ENCODE assay signal across 8 cellular contexts in genomic region chr2:178109813-178110212, GRCh38. TPM values are rescaled to one million over a fixed set of nuclear protein-coding genes. Genes with fewer than 3 reads are reported as not detected.
A peak's percentile ranks its signal among the peaks of the same experiment; 100 is the strongest.
DNase-seq lines count a peak whose midpoint lies in the region; ATAC-seq, FAIRE-seq and TF ChIP-seq lines count a peak whose summit lies in the region.

No MANE protein-coding gene starts in this region.

- no peaks in the 10 kb centered on the region for H4K20me1 ChIP-seq in GM12878 (ENCODE audit: control insufficient read depth, insufficient read depth)

- WGBS in GM12878 (ENCODE audit: insufficient coverage, insufficient replicate concordance, low lambda C conversion rate, missing lambda C conversion rate): 0% methylated on average over 1 of the region's 1 CpG

- no peak overlapping the region for H3K4me3 ChIP-seq in GM12878
- no peak overlapping the region for H3K4me3 ChIP-seq in left lung

- H3K27me3 ChIP-seq in GM12878 (replicated peaks in 1 of 2; ENCODE audit: control insufficient read depth in 2 of 2, insufficient read depth in 2 of 2, low read length in 1 of 2) (no peaks in the 10 kb centered on the region; a peak in 1 of 4 replicates), left lung (no peaks in the 10 kb centered on the region)

- no peak overlapping the region for H3K27ac ChIP-seq in GM12878 (ENCODE audit: control insufficient read depth, insufficient read depth)
- H3K27ac ChIP-seq in left lung: no peak overlapping the region

- CTCF ChIA-PET in GM12878 (lab: Yijun Ruan, JAX): interaction anchor here (0.8 to 5.3 kb wide), 4 partner anchors 10 to 307 kb away, joined by 3 to 101 read pairs (median 8); no protein-coding TSS in a partner anchor

- in situ Hi-C loops in GM12878 (cut with MboI): loop anchor here (5.0 kb wide), 2 partner anchors 172 to 307 kb away; no protein-coding TSS in a partner anchor

- intact Hi-C loops in GM12878 (cut with micrococcal nuclease; ENCODE audit: unreplicated experiment) (loop anchor here (5.0 kb wide), 2 partner anchors 287 to 412 kb away; no protein-coding TSS in a partner anchor), left lung (cut with DNase I) (no loop called here), Right ventricle myocardium superior (cut with DNase I) (loop anchor here (5.0 to 10.0 kb wide), 2 partner anchors 85 to 302 kb away; partner anchors contain the start of gene OSBPL6)

- no TSS peak for BruUV-seq in GM12878 (replicated peaks; lab: Mats Ljungman, UMichigan)

- SMC1A ChIA-PET in GM12878 (lab: Charles Lee; ENCODE audit: uncharacterized antibody, unreplicated experiment): interaction anchor here (1.0 to 2.0 kb wide), 2 partner anchors 41 to 305 kb away, joined by 4 to 9 read pairs; no protein-coding TSS in a partner anchor

- RAD21 ChIA-PET in GM12878 (lab: Charles Lee; ENCODE audit: unreplicated experiment): interaction anchor here (0.9 to 2.5 kb wide), 3 partner anchors 170 to 309 kb away, joined by 4 to 18 read pairs (median 6); no protein-coding TSS in a partner anchor

- TF ChIP-seq RAD21 in GM12878 (IDR thresholded peaks at IDR 0.05; ENCODE audit: insufficient read depth, low read depth, low read length): peak; percentile 64

- H3K4me1 ChIP-seq in GM12878 (ENCODE audit: control insufficient read depth, insufficient read depth, low read length) (peaks cover 8% of the 10 kb centered on the region), left lung (peaks cover 4 to 14% of the 10 kb centered on the region in 2 donors)

- peaks cover 17% of the 10 kb centered on the region for H3K79me2 ChIP-seq in GM12878 (ENCODE audit: control insufficient read depth, insufficient read depth, low read length)

- H2AFZ ChIP-seq in GM12878 (ENCODE audit: control insufficient read depth, low read depth, low read length): no peak overlapping the region

- no peak overlapping the region for H3K9ac ChIP-seq in GM12878 (ENCODE audit: control insufficient read depth, insufficient read depth, low read length)

- peak; percentile 66 for FAIRE-seq in GM19239 (lab: Jason Lieb, UNC)
- FAIRE-seq in GM12878 (lab: Jason Lieb, UNC): peak; percentile 89

- POLR2A ChIA-PET in GM12878 (lab: Charles Lee): no interaction called here

- H3K9me3 ChIP-seq in GM12878 (replicated peaks; ENCODE audit: control insufficient read depth, insufficient read depth, low read length) (no peaks in the 10 kb centered on the region), left lung (no peaks in the 10 kb centered on the region)

- no peak for TF ChIP-seq EP300 in GM12878 (IDR thresholded peaks at IDR 0.05; ENCODE audit: borderline replicate concordance in 1 of 2, control insufficient read depth in 1 of 2, low read depth in 2 of 2, low read length in 2 of 2)

- no peaks in the 10 kb centered on the region for H3K36me3 ChIP-seq in GM12878 (ENCODE audit: control insufficient read depth in 2 of 2, insufficient read depth in 2 of 2, low read length in 1 of 2)
- H3K36me3 ChIP-seq in left lung: no peaks in the 10 kb centered on the region

- no peak for TF ChIP-seq POLR2A in GM12878 (IDR thresholded peaks at IDR 0.05; ENCODE audit: low read depth, low read length)

- TF ChIP-seq CTCF in GM12878 (IDR thresholded peaks at IDR 0.05 in 2 of 3, conservative IDR thresholded peaks at IDR 0.05 in 1 of 3; ENCODE audit: control insufficient read depth in 2 of 3, extremely low read depth in 1 of 3, insufficient read depth in 1 of 3, low read depth in 3 of 3, low read length in 3 of 3) (peak; percentile 26 to 70 (median 59); a peak in 5 of 6 replicates), left lung (IDR thresholded peaks at IDR 0.05) (peak; percentile 35 to 39)

- DNase-seq in AG20443 (ENCODE audit: low spot score) (peak; percentile 56), GM19239 (ENCODE audit: insufficient read length, low spot score) (peak; percentile 24), NCI-H2196 treated with DMSO at 0.1 percent for 48 hours (lab: John Stamatoyannopoulos, UW; ENCODE audit: unreplicated experiment) (peak; percentile 26), GM12878 (ENCODE audit: low read depth, low spot score) (no peak), left lung (no peak), Right ventricle myocardium superior (no peak)

- no peak overlapping the region for H3K4me2 ChIP-seq in GM12878 (ENCODE audit: control insufficient read depth, insufficient read depth)

- ATAC-seq in GM12878 (no peak), left lung (no peak), GM18511 (IDR thresholded peaks at IDR 0.05; ENCODE audit: unreplicated experiment) (no peak), HG03354 (IDR thresholded peaks at IDR 0.05; ENCODE audit: poor library complexity, severe bottlenecking, unreplicated experiment) (no peak), Right ventricle myocardium superior (ENCODE audit: poor library complexity) (no peak)

TF ChIP-seq in GM12878, 131 proteins besides CTCF, POLR2A, EP300 and RAD21:
- TF ChIP-seq RAD51 (IDR thresholded peaks at IDR 0.05): no peak
- peak; percentile 41; the same call in 1 of the 2 replicates for TF ChIP-seq SMC3 (IDR thresholded peaks at IDR 0.05; ENCODE audit: borderline replicate concordance, low read length)
TF ChIP-seq in GM12878: peak in this region for 1.

RNA-seq across cellular contexts. Expression of gene RBM45, which starts 2.4 kb away (rescaled TPM):
- 34.4 and 37.2 TPM in 2 replicates for total RNA-seq in GM12878 (2013; cell fraction: nucleolus; rRNA removed)
- total RNA-seq in GM12878 (2014; rRNA removed) (15.1 and 21.1 TPM in 2 replicates), GM12878 (2014; rRNA removed; fragmentation: Illumina TruSeq; extraction: Trizol) (18.7 and 19.6 TPM in 2 replicates), GM12878 (2021) (12.8 and 13.9 TPM in 2 replicates), left lung (10 to 100 TPM; 11.5 to 15.2 TPM), Right ventricle myocardium superior (4.9 TPM)
- polyA plus RNA-seq in GM12878 (2011; ENCODE audit: low read depth): 4.7 TPM
- polyA plus RNA-seq in GM12878 (2011; rRNA removed) (13.1 and 22.5 TPM in 2 replicates), GM12878 (2014; fragmentation: Illumina TruSeq; extraction: Trizol) (13.8 and 14.0 TPM in 2 replicates), GM12878 (2014; fragmentation: Nextera tagmentation; extraction: Ambion mirVana) (10 to 100 TPM in 1 of 2 experiments, 1 to 10 TPM in 1; 6.2 to 12.8 TPM), GM12878 (2014; rRNA removed) (14.0 and 15.7 TPM in 2 replicates), GM12878 (2016; fragmentation: Nextera tagmentation; extraction: Ambion mirVana) (10 to 100 TPM; 18.8 to 21.7 TPM)
- polyA plus RNA-seq in GM12878 (2011; cell fraction: cytosol; rRNA removed): 4.2 and 5.3 TPM in 2 replicates
- polyA plus RNA-seq in GM12878 (2011; cell fraction: nucleus; rRNA removed): 11.2 and 14.4 TPM in 2 replicates
- 7.5 and 10.4 TPM in 2 replicates for polyA plus RNA-seq in GM12878 (2012)
- 7.6 and 8.2 TPM in 2 replicates for polyA minus RNA-seq in GM12878 (2011; rRNA and poly(A)+ RNA removed)
- 2.5 and 4.7 TPM in 2 replicates for polyA minus RNA-seq in GM12878 (2011; cell fraction: cytosol; rRNA and poly(A)+ RNA removed)
- 14.4 and 17.8 TPM in 2 replicates for polyA minus RNA-seq in GM12878 (2011; cell fraction: nucleus; rRNA and poly(A)+ RNA removed)

RNA-seq across cellular contexts. Expression of gene PDE11A, which starts 37.2 kb away (rescaled TPM):
- total RNA-seq in GM12878 (2013; cell fraction: nucleolus; rRNA removed): not detected in 2 replicates
- total RNA-seq in GM12878 (2014; rRNA removed) (under 0.01 and 0.06 TPM in 2 replicates), GM12878 (2014; rRNA removed; fragmentation: Illumina TruSeq; extraction: Trizol) (0.09 TPM in 1 of 2 replicates, not detected in the other), GM12878 (2021) (not detected in 2 replicates), left lung (under 1 TPM; 0.34 to 0.73 TPM), Right ventricle myocardium superior (2.2 TPM)
- not detected for polyA plus RNA-seq in GM12878 (2011; ENCODE audit: low read depth)
- polyA plus RNA-seq in GM12878 (2011; rRNA removed) (0.01 and 0.04 TPM in 2 replicates), GM12878 (2014; fragmentation: Illumina TruSeq; extraction: Trizol) (0.01 TPM in 1 of 2 replicates, not detected in the other), GM12878 (2014; fragmentation: Nextera tagmentation; extraction: Ambion mirVana) (not detected), GM12878 (2014; rRNA removed) (0.09 and 0.17 TPM in 2 replicates), GM12878 (2016; fragmentation: Nextera tagmentation; extraction: Ambion mirVana) (not detected)
- 0.01 and 0.02 TPM in 2 replicates for polyA plus RNA-seq in GM12878 (2011; cell fraction: cytosol; rRNA removed)
- polyA plus RNA-seq in GM12878 (2011; cell fraction: nucleus; rRNA removed): not detected in 2 replicates
- polyA plus RNA-seq in GM12878 (2012): 0.18 TPM in 1 of 2 replicates, not detected in the other
- polyA minus RNA-seq in GM12878 (2011; rRNA and poly(A)+ RNA removed): 0.10 and 0.37 TPM in 2 replicates
- polyA minus RNA-seq in GM12878 (2011; cell fraction: cytosol; rRNA and poly(A)+ RNA removed): not detected in 2 replicates
- polyA minus RNA-seq in GM12878 (2011; cell fraction: nucleus; rRNA and poly(A)+ RNA removed): not detected in 2 replicates

Comparison
In these comparisons a context has a peak if more than half of its experiments do, and no peak if none do; other contexts are left out.
1. DNase-seq: peak in AG20443 (single experiment), GM19239 (single experiment) and NCI-H2196 treated with DMSO at 0.1 percent for 48 hours (single experiment); none in GM12878 (single experiment), left lung (0 of 2) and Right ventricle myocardium superior (single experiment).
2. intact Hi-C loops: an anchor here in GM12878 (5.0 kb wide) and Right ventricle myocardium superior (5.0 to 10.0 kb wide); none called in left lung.